ENCODE assay signal across 1 cellular context in the genomic region with DNA sequence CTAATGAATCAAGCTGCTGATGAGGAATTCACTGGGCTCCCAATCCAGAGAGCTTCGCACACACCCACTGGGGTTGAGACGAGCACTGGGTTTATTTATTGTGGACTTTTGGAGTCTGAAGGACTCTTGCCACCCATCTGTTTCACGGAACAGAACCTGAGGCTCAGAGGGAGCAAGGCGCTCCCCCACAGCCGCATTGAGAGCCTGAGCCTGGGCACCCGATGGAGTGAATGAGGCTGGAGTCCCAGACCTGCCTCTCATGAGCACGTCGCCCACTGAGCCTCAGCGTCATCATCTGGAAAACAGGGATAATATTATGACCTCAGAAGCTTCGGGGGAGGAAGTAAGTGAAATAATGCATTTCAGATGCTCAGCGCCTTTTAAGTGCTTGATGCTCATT.
TF ChIP-seq lines count a peak whose summit lies in the region.

No MANE protein-coding gene starts in this region.

TF ChIP-seq in endothelial cell of umbilical vein, 7 proteins besides CTCF, POLR2A, EP300 and RAD21:
- no peak for TF ChIP-seq EZH2 (IDR thresholded peaks at IDR 0.05; ENCODE audit: borderline replicate concordance, low read depth, low read length, severe bottlenecking)
